Comparison of ENCODE assay signal across 36 cellular contexts in genomic region chr4:178320003-178320402, GRCh38.
"Had no signal": no experiment of that assay in that cellular context is flagged by ENCODE, and none has a peak within 500 bp of the region (broad histone marks: within the 10 kb centered on the region; RNA-seq: fewer than 3 reads in every experiment).

No MANE protein-coding gene starts in this region.

- DNase-seq: Karpas-422, Kasumi-1, MG63, MM.1S, MV-4-11, NCI-H1048, NCI-H1092, NCI-H1092 treated with DMSO at 0.1 percent for 48 hours, NCI-H1105, NCI-H1105 treated with DMSO at 0.1 percent for 48 hours, NCI-H1417, NCI-H1417 treated with DMSO at 0.1 percent for 48 hours, NCI-H1436, NCI-H1436 treated with DMSO at 0.1 percent for 48 hours, NCI-H146, NCI-H1694, NCI-H1694 treated with DMSO at 0.1 percent for 48 hours, NCI-H187, NCI-H187 treated with DMSO at 0.1 percent for 48 hours, NCI-H1930, NCI-H2029, NCI-H2029 treated with DMSO at 0.1 percent for 48 hours, NCI-H2081, NCI-H2081 treated with DMSO at 0.1 percent for 48 hours, NCI-H2107, NCI-H2171, NCI-H2171 treated with DMSO at 0.1 percent for 48 hours, NCI-H2227 treated with DMSO at 0.1 percent for 48 hours, NCI-H226, NCI-H345, NCI-H446, NCI-H446 treated with DMSO at 0.1 percent for 48 hours, NCI-H510A, NCI-H510A treated with DMSO at 0.1 percent for 48 hours, NCI-H524, NCI-H524 treated with DMSO at 0.1 percent for 48 hours had no signal

- H3K4me3 ChIP-seq: MG63 had no signal

- H3K36me3 ChIP-seq: MG63 had no signal

- H3K27me3 ChIP-seq: MG63 had no signal
